8 cellular contexts compared by ENCODE assay signal in the genomic region with DNA sequence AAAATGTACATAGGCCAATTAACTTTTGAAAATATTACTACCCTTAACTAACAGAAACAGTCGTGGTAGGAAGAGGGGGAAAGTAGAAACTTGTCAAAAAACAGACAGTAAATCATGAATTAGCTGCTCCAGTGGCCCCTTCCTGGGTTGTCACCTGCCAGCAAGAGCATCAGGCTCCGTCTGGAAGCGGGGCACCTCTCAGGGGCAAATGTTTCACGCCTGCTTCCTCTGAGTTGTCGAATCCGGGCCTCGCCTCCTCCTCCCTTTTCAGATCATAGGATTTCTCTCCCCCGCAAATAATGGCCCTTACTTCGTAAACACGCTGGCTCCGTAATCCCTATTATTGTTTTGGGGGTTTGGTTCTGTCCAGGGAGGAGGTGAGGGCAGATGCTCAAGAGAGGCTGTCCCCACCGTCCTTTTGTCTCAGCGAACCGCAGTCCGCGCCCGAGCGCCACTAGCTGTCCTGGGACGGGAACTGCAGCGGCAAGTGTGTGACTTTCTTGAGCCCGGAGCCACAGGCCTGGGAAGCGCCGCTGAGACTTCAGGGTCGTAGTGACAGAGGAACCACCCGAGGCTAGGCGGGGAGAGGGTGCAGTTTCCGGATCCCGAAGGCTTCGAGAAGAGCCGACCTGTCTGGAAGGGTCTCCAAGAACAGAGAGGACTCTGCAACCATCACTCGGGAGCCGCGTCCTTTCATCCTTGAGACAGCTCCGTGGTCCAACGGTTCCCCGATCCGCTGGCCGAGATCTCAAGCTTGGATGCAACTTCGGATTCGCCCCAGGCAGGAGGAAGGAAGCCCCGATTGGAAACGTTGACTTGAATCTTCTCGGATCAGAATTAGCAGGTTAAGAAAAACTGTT.
A peak's percentile ranks its signal among the peaks of the same experiment; 100 is the strongest.
DNase-seq lines count a peak whose midpoint lies in the region; ATAC-seq and TF ChIP-seq lines count a peak whose summit lies in the region.

No MANE protein-coding gene starts in this region.

- no peaks in the 10 kb centered on the region for H3K9me3 ChIP-seq in neural progenitor cell (ENCODE audit: low read depth)
- peaks cover 0 to 4% (median 0%) of the 10 kb centered on the region in 5 donors for H3K9me3 ChIP-seq in subcutaneous abdominal adipose tissue (ENCODE audit: control insufficient read depth in 5 of 5, low read length in 5 of 5)

- H3K27ac ChIP-seq in neural progenitor cell = no peak overlapping the region
- no peak overlapping the region for H3K27ac ChIP-seq in subcutaneous abdominal adipose tissue (ENCODE audit: low read depth, low read length)

- TF ChIP-seq CTCF in neural progenitor cell (IDR thresholded peaks at IDR 0.05) = peak; percentile 78

- peak overlapping the region; percentile 99 for H3K4me3 Mint-ChIP-seq in neural progenitor cell

- H3K79me2 ChIP-seq in neural progenitor cell (ENCODE audit: low read depth) = no peaks in the 10 kb centered on the region

- H3K9ac ChIP-seq in neural progenitor cell (no peak overlapping the region), subcutaneous abdominal adipose tissue (ENCODE audit: low read length in 5 of 5) (peak overlapping the region; percentile 38 to 69 (median 56))

- H3K9me3 Mint-ChIP-seq in neural progenitor cell = peaks cover 13% of the 10 kb centered on the region

- peak overlapping the region; percentile 77 for H3K4me2 ChIP-seq in neural progenitor cell

- ATAC-seq in GM21786 (IDR thresholded peaks at IDR 0.05; ENCODE audit: unreplicated experiment) = peak; percentile 67

- DNase-seq in Daoy (ENCODE audit: low read depth) (peak; percentile 94), KG1 (lab: John Stamatoyannopoulos, UW) (peak; percentile 82), RPMI8226 (peak; percentile 92), fibroblast of the conjunctiva (ENCODE audit: low read depth) (peak; percentile 65), neural progenitor cell (ENCODE audit: low spot score) (peak; percentile 96)
- peak; percentile 41 to 59 for DNase-seq in activated T-helper 1 cell treated with anti-CD3 and anti-CD28 coated beads, Interleukin-2, amount 50 U/mL, for 16 hours (ENCODE audit: low read depth in 1 of 2, low spot score in 1 of 2)

- H3K36me3 Mint-ChIP-seq in neural progenitor cell = no peaks in the 10 kb centered on the region

- H4K20me1 ChIP-seq in neural progenitor cell (ENCODE audit: low read depth) = no peaks in the 10 kb centered on the region

- peak overlapping the region; percentile 79 for H3K4me3 ChIP-seq in neural progenitor cell
- peak overlapping the region; percentile 67 to 90 (median 81) for H3K4me3 ChIP-seq in subcutaneous abdominal adipose tissue (ENCODE audit: low read depth in 1 of 5, low read length in 5 of 5)

- H3K4me1 Mint-ChIP-seq in neural progenitor cell = peaks cover 17% of the 10 kb centered on the region

- H3F3A ChIP-seq in neural progenitor cell (ENCODE audit: low read depth) = peaks cover 39% of the 10 kb centered on the region

- H3K27me3 Mint-ChIP-seq in neural progenitor cell (ENCODE audit: insufficient read depth, low read depth) = peaks cover 29% of the 10 kb centered on the region

- no peaks in the 10 kb centered on the region for H3K36me3 ChIP-seq in neural progenitor cell
- no peaks in the 10 kb centered on the region for H3K36me3 ChIP-seq in subcutaneous abdominal adipose tissue (ENCODE audit: control insufficient read depth in 5 of 5, insufficient read depth in 5 of 5, low read length in 5 of 5)

- H2AFZ ChIP-seq in neural progenitor cell (replicated peaks) = peak overlapping the region; percentile 86

- H3K4me1 ChIP-seq in neural progenitor cell = no peaks in the 10 kb centered on the region
- peaks cover 4 to 18% (median 14%) of the 10 kb centered on the region in 5 donors for H3K4me1 ChIP-seq in subcutaneous abdominal adipose tissue (ENCODE audit: control insufficient read depth in 5 of 5, insufficient read depth in 5 of 5, low read length in 5 of 5)

- peak overlapping the region; percentile 99 for H3K27ac Mint-ChIP-seq in neural progenitor cell

- peaks cover 23% of the 10 kb centered on the region for H3K27me3 ChIP-seq in neural progenitor cell
- peaks cover 0 to 3% (median under 1%) of the 10 kb centered on the region in 5 donors for H3K27me3 ChIP-seq in subcutaneous abdominal adipose tissue (ENCODE audit: control insufficient read depth in 5 of 5, insufficient read depth in 4 of 5, low read length in 5 of 5)
